In the genomic region with DNA sequence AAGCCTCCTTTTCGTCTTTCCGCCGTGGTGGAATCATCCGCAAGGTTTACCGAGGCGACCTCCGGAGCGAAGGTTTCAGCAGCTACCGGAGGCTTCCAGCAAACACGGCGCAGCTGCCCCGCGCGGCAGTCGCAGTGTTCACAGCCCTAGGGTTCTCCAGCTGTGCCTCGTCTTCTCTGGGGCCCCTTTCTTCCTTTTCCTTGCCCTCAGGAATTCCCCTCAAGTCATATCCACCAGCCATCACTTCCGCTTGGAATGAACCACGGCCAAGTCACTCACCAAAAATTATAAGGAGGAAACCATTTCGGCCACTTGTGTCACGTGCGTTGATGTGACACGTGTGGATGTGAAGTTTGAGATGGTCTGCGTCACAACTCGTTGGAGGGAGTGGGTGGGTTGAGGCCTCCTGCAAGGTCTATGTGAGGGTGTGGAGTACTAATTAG, we compare ENCODE assay signal across 8 cellular contexts. TPM values are rescaled to one million over a fixed set of nuclear protein-coding genes. Genes with fewer than 3 reads are reported as not detected.
A peak's percentile ranks its signal among the peaks of the same experiment; 100 is the strongest.
DNase-seq lines count a peak whose midpoint lies in the region; ATAC-seq and TF ChIP-seq lines count a peak whose summit lies in the region.

No MANE protein-coding gene starts in this region.

- H3K4me1 ChIP-seq in neutrophil (ENCODE audit: control insufficient read depth in 1 of 2, insufficient read depth in 1 of 2, low read depth in 1 of 2, low read length in 1 of 2), result peaks cover 18 to 20% of the 10 kb centered on the region in 2 experiments
- peaks cover 48% of the 10 kb centered on the region for H3K4me1 ChIP-seq in vagina

- TF ChIP-seq CTCF in neutrophil (IDR thresholded peaks at IDR 0.05) (no peak), vagina (IDR thresholded peaks at IDR 0.05) (peak in 1 of 3 experiments; percentile 6)

- H3K4me3 ChIP-seq in neutrophil (ENCODE audit: low read depth in 1 of 2, low read length in 1 of 2) (peak overlapping the region; percentile 83 to 87), vagina (peak overlapping the region; percentile 82 to 95)

- H3K9me3 ChIP-seq in neutrophil (no peaks in the 10 kb centered on the region), vagina (no peaks in the 10 kb centered on the region)

- ATAC-seq in HG03095 (IDR thresholded peaks at IDR 0.05; ENCODE audit: unreplicated experiment) (peak; percentile 14), esophagus mucosa (peak; percentile 1)

- H3K27me3 ChIP-seq in neutrophil (no peaks in the 10 kb centered on the region), vagina (no peaks in the 10 kb centered on the region)

- H3K27ac ChIP-seq in neutrophil (peak overlapping the region; percentile 98), vagina (peak overlapping the region; percentile 89)

- peak; percentile 35 for DNase-seq in DMS153 (lab: John Stamatoyannopoulos, UW)
- no peak for DNase-seq in DMS153 treated with DMSO at 0.1 percent for 48 hours (lab: John Stamatoyannopoulos, UW; ENCODE audit: unreplicated experiment)
- peak; percentile 76 for DNase-seq in activated CD4-positive, alpha-beta T cell treated with anti-CD3 and anti-CD28 coated beads for 48 hours
- peak in 1 of 2 donors; percentile 94 for DNase-seq in vagina (ENCODE audit: extremely low spot score in 2 of 2)
- DNase-seq in NCI-H2107 treated with DMSO at 0.1 percent for 48 hours (lab: John Stamatoyannopoulos, UW; ENCODE audit: unreplicated experiment), result no peak

- TF ChIP-seq POLR2A in vagina (IDR thresholded peaks at IDR 0.05), result no peak

- intact Hi-C loops in vagina (cut with DNase I), result loop anchor here (5.0 to 10.0 kb wide), 2 partner anchors 103 to 216 kb away; partner anchors contain the start of genes CSHL1 and GH1

- H3K36me3 ChIP-seq in neutrophil (no peaks in the 10 kb centered on the region), vagina (no peaks in the 10 kb centered on the region)

RNA-seq across cellular contexts. Expression of gene ERN1, which starts 0.6 kb away (rescaled TPM):
- total RNA-seq in esophagus mucosa (18.5 TPM), vagina (31.4 TPM)

Comparison
In these comparisons a context has a peak if more than half of its experiments do, and no peak if none do; other contexts are left out.
1. DNase-seq: peak in DMS153 (single experiment) and activated CD4-positive, alpha-beta T cell treated with anti-CD3 and anti-CD28 coated beads for 48 hours (single experiment); none in DMS153 treated with DMSO at 0.1 percent for 48 hours (single experiment) and NCI-H2107 treated with DMSO at 0.1 percent for 48 hours (single experiment).